In genomic region chr19:35879770-35880317, GRCh38 we compare ENCODE assay signal across 1 cellular context.
TF ChIP-seq lines count a peak whose summit lies in the region.

No MANE protein-coding gene starts in this region.

TF ChIP-seq in HEK293, 187 proteins besides CTCF, POLR2A, EP300 and RAD21 (continued from another document and continues in another):
- TF ChIP-seq ATF2 (tag by site-specific recombination; IDR thresholded peaks at IDR 0.05; ENCODE audit: low read depth) = 0 out of 2 replicates have a peak, but pooled peaks have one; percentile 3
- TF ChIP-seq ZNF146 (tag by site-specific recombination; IDR thresholded peaks at IDR 0.05) = no peak
- no peak for TF ChIP-seq ZNF112 (tag by site-specific recombination; IDR thresholded peaks at IDR 0.05)
- TF ChIP-seq ZNF311 (tag by site-specific recombination; IDR thresholded peaks at IDR 0.05; ENCODE audit: borderline replicate concordance) = no peak
- TF ChIP-seq ZSCAN5A (tag by site-specific recombination; IDR thresholded peaks at IDR 0.05) = no peak
- TF ChIP-seq, protein P1, sequence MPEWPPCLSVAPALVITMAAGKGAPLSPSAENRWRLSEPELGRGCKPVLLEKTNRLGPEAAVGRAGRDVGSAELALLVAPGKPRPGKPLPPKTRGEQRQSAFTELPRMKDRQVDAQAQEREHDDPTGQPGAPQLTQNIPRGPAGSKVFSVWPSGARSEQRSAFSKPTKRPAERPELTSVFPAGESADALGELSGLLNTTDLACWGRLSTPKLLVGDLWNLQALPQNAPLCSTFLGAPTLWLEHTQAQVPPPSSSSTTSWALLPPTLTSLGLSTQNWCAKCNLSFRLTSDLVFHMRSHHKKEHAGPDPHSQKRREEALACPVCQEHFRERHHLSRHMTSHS (tag by site-specific recombination; IDR thresholded peaks at IDR 0.05) = no peak
- no peak for TF ChIP-seq ZNF426 (tag by site-specific recombination; IDR thresholded peaks at IDR 0.05)
- peak; percentile 84 for TF ChIP-seq ZNF2 (tag by site-specific recombination; IDR thresholded peaks at IDR 0.05)
- peak; percentile 96 for TF ChIP-seq ZNF692 (tag by site-specific recombination; IDR thresholded peaks at IDR 0.05)
- no peak for TF ChIP-seq ZNF221 (tag by site-specific recombination; IDR thresholded peaks at IDR 0.05; ENCODE audit: borderline replicate concordance)
- TF ChIP-seq, protein P2, sequence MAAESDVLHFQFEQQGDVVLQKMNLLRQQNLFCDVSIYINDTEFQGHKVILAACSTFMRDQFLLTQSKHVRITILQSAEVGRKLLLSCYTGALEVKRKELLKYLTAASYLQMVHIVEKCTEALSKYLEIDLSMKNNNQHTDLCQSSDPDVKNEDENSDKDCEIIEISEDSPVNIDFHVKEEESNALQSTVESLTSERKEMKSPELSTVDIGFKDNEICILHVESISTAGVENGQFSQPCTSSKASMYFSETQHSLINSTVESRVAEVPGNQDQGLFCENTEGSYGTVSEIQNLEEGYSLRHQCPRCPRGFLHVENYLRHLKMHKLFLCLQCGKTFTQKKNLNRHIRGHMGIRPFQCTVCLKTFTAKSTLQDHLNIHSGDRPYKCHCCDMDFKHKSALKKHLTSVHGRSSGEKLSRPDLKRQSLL (tag by site-specific recombination; IDR thresholded peaks at IDR 0.05) = 0 out of 2 replicates have a peak, but pooled peaks have one; percentile 80
- TF ChIP-seq ZNF621 (tag by site-specific recombination; IDR thresholded peaks at IDR 0.05) = no peak
- peak; percentile 100 for TF ChIP-seq ZNF561 (tag by site-specific recombination; IDR thresholded peaks at IDR 0.05; ENCODE audit: borderline replicate concordance)
- TF ChIP-seq SP7 (tag by site-specific recombination; IDR thresholded peaks at IDR 0.05) = peak; percentile 89
- no peak for TF ChIP-seq ZNF214 (tag by site-specific recombination; IDR thresholded peaks at IDR 0.05; ENCODE audit: borderline replicate concordance)
- TF ChIP-seq HOXD13 (CRISPR knock-in tag; IDR thresholded peaks at IDR 0.05; ENCODE audit: borderline replicate concordance) = no peak
- no peak for TF ChIP-seq ZNF18 (tag by site-specific recombination; IDR thresholded peaks at IDR 0.05)
- no peak for TF ChIP-seq OVOL3 (tag by site-specific recombination; IDR thresholded peaks at IDR 0.05)
- TF ChIP-seq ZNF747 (tag by site-specific recombination; IDR thresholded peaks at IDR 0.05) = no peak
- TF ChIP-seq RBAK (tag by site-specific recombination; IDR thresholded peaks at IDR 0.05) = no peak
- TF ChIP-seq, protein P3, sequence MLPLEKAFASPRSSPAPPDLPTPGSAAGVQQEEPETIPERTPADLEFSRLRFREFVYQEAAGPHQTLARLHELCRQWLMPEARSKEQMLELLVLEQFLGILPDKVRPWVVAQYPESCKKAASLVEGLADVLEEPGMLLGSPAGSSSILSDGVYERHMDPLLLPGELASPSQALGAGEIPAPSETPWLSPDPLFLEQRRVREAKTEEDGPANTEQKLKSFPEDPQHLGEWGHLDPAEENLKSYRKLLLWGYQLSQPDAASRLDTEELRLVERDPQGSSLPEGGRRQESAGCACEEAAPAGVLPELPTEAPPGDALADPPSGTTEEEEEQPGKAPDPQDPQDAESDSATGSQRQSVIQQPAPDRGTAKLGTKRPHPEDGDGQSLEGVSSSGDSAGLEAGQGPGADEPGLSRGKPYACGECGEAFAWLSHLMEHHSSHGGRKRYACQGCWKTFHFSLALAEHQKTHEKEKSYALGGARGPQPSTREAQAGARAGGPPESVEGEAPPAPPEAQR (tag by site-specific recombination; IDR thresholded peaks at IDR 0.05) = no peak
- TF ChIP-seq ZNF843 (tag by site-specific recombination; IDR thresholded peaks at IDR 0.05) = peak; percentile 52; the same call in 1 of the 2 replicates
- no peak; the same call in none of the 2 replicates for TF ChIP-seq ZNF391 (tag by site-specific recombination; IDR thresholded peaks at IDR 0.05; ENCODE audit: borderline replicate concordance, low read depth)
- TF ChIP-seq MZF1 (tag by site-specific recombination; IDR thresholded peaks at IDR 0.05; ENCODE audit: borderline replicate concordance) = no peak; the same call in 1 of the 2 replicates
- peak; percentile 66 for TF ChIP-seq ZBTB21 (tag by site-specific recombination; IDR thresholded peaks at IDR 0.05)
- TF ChIP-seq ZNF138 (tag by site-specific recombination; IDR thresholded peaks at IDR 0.05; ENCODE audit: borderline replicate concordance) = no peak
- TF ChIP-seq EGR2 (tag by site-specific recombination; IDR thresholded peaks at IDR 0.05; ENCODE audit: low read depth) = peak; percentile 33; the same call in 1 of the 2 replicates
- TF ChIP-seq, protein P4, sequence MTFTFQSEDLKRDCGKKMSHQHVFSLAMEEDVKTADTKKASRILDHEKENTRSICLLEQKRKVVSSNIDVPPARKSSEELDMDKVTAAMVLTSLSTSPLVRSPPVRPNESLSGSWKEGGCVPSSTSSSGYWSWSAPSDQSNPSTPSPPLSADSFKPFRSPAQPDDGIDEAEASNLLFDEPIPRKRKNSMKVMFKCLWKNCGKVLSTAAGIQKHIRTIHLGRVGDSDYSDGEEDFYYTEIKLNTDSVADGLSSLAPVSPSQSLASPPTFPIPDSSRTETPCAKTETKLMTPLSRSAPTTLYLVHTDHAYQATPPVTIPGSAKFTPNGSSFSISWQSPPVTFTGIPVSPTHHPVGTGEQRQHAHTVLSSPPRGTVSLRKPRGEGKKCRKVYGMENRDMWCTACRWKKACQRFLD (tag by site-specific recombination; IDR thresholded peaks at IDR 0.05) = no peak
- TF ChIP-seq KLF8 (tag by site-specific recombination; IDR thresholded peaks at IDR 0.05) = peak; percentile 98
- TF ChIP-seq ZNF670 (tag by site-specific recombination; IDR thresholded peaks at IDR 0.05; ENCODE audit: low read depth) = no peak
- peak; percentile 96 for TF ChIP-seq ZFP69B (tag by site-specific recombination; IDR thresholded peaks at IDR 0.05)
- TF ChIP-seq ZNF155 (tag by site-specific recombination; IDR thresholded peaks at IDR 0.05) = no peak
- TF ChIP-seq HIC1 (tag by site-specific recombination; IDR thresholded peaks at IDR 0.05) = peak; percentile 88
- TF ChIP-seq ZNF664 (tag by site-specific recombination; IDR thresholded peaks at IDR 0.05) = no peak
- no peak for TF ChIP-seq ZNF785 (tag by site-specific recombination; IDR thresholded peaks at IDR 0.05)
- no peak for TF ChIP-seq ZNF549 (tag by site-specific recombination; IDR thresholded peaks at IDR 0.05)
- TF ChIP-seq ZNF16 (tag by site-specific recombination; IDR thresholded peaks at IDR 0.05; ENCODE audit: low read depth) = no peak
- no peak for TF ChIP-seq ZNF114 (tag by site-specific recombination; IDR thresholded peaks at IDR 0.05)
- no peak for TF ChIP-seq GFI1B (tag by site-specific recombination; IDR thresholded peaks at IDR 0.05)
- TF ChIP-seq MEIS1 (CRISPR knock-in tag; IDR thresholded peaks at IDR 0.05; ENCODE audit: borderline replicate concordance) = no peak
- no peak for TF ChIP-seq ZFP3 (tag by site-specific recombination; IDR thresholded peaks at IDR 0.05; ENCODE audit: low read depth)
- TF ChIP-seq ZNF501 (tag by site-specific recombination; IDR thresholded peaks at IDR 0.05) = peak; percentile 90
- peak; percentile 98 for TF ChIP-seq KLF10 (tag by site-specific recombination; IDR thresholded peaks at IDR 0.05)
- TF ChIP-seq ZNF510 (tag by site-specific recombination; IDR thresholded peaks at IDR 0.05; ENCODE audit: insufficient replicate concordance) = no peak
- peak; percentile 94 for TF ChIP-seq KLF1 (tag by site-specific recombination; IDR thresholded peaks at IDR 0.05)
- no peak for TF ChIP-seq ZBTB20 (tag by site-specific recombination; IDR thresholded peaks at IDR 0.05)
- no peak for TF ChIP-seq SETDB1 (IDR thresholded peaks at IDR 0.05; ENCODE audit: insufficient read length, low read length)
- no peak for TF ChIP-seq ZBTB49 (tag by site-specific recombination; IDR thresholded peaks at IDR 0.05; ENCODE audit: low read depth)
- TF ChIP-seq KLF7 (tag by site-specific recombination; IDR thresholded peaks at IDR 0.05; ENCODE audit: borderline replicate concordance) = peak; percentile 90
- no peak for TF ChIP-seq ZNF830 (tag by site-specific recombination; IDR thresholded peaks at IDR 0.05; ENCODE audit: low read depth)
- no peak for TF ChIP-seq ZNF248 (tag by site-specific recombination; IDR thresholded peaks at IDR 0.05)
- TF ChIP-seq, protein P5, sequence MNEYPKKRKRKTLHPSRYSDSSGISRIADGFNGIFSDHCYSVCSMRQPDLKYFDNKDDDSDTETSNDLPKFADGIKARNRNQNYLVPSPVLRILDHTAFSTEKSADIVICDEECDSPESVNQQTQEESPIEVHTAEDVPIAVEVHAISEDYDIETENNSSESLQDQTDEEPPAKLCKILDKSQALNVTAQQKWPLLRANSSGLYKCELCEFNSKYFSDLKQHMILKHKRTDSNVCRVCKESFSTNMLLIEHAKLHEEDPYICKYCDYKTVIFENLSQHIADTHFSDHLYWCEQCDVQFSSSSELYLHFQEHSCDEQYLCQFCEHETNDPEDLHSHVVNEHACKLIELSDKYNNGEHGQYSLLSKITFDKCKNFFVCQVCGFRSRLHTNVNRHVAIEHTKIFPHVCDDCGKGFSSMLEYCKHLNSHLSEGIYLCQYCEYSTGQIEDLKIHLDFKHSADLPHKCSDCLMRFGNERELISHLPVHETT (tag by site-specific recombination; IDR thresholded peaks at IDR 0.05) = peak; percentile 74
- TF ChIP-seq ZFP41 (tag by site-specific recombination; IDR thresholded peaks at IDR 0.05; ENCODE audit: borderline replicate concordance) = no peak
